8 cellular contexts compared by ENCODE assay signal in the genomic region with DNA sequence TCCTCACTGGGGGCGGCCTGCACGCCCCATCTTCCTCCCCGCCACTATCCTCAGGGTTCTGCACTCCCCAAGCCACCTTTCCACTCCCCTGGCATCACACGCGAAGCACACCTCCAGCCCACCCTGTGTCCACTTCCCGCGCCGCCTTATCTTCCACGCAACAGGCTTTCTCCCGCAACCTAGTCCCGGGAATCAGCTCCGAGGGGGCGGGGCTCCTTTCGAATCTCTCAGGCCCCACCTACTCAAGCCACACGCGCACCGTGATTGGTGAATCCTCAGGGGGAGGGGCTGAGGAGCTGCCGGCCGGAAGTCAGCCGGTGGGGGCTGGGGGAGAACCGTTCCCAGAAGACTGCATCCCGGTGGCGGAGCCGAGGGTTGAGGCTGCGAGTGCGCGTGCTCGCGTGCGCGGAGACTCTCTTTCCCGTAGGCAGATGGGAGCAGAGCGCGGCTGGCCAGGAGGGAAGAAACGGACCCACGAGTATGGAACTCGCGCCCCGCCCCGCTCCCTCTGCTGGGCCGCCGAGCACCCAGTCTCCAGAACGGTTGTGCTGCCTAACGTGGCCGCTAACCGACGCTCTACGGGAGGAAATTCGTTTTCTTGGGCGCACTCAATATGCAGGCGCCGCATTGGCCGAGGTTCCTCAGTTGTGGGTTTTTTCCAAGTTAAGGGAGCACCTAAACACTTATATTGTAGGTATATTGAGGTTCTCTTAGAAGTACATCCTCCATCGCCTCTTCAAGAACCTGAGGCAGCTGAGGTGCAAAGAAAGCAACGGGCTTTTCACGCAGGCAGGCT. TPM values are rescaled to one million over a fixed set of nuclear protein-coding genes. Genes with fewer than 3 reads are reported as not detected.
DNase-seq lines count a peak whose midpoint lies in the region; ATAC-seq, FAIRE-seq and TF ChIP-seq lines count a peak whose summit lies in the region.

PSRC1 (minus strand) TSS at position 194 of the 796 bp plus-strand sequence.

- FAIRE-seq in urothelium cell line (lab: Jason Lieb, UNC) = peak; percentile 75

- no peaks in the 10 kb centered on the region for H3K36me3 ChIP-seq in left ventricle myocardium inferior
- no peaks in the 10 kb centered on the region for H3K36me3 ChIP-seq in prostate gland

- in situ Hi-C loops in GM13976 (cut with MboI; ENCODE audit: low sequenced_read_pairs, unreplicated experiment) = loop anchor here (10.0 kb wide), 1 partner anchor 252 kb away; the partner anchor contains the start of gene GPR61

- peak; percentile 71 for TF ChIP-seq POLR2A in prostate gland (IDR thresholded peaks at IDR 0.05)

- H3K9me3 ChIP-seq in left ventricle myocardium inferior (replicated peaks) = no peaks in the 10 kb centered on the region
- no peaks in the 10 kb centered on the region for H3K9me3 ChIP-seq in prostate gland

- H3K4me1 ChIP-seq in left ventricle myocardium inferior = peaks cover 29% of the 10 kb centered on the region
- peaks cover 4% of the 10 kb centered on the region for H3K4me1 ChIP-seq in prostate gland (replicated peaks)

- DNase-seq in GM13976 (ENCODE audit: low spot score) = peak; percentile 98
- DNase-seq in NCI-H146 treated with DMSO at 0.1 percent for 48 hours (lab: John Stamatoyannopoulos, UW; ENCODE audit: unreplicated experiment) = peak; percentile 87
- peak in 55 of 56 donors; percentile 75 to 99 (median 97) for DNase-seq in amygdala (lab: John Stamatoyannopoulos, UW)
- DNase-seq in left ventricle myocardium inferior = peak; percentile 95
- DNase-seq in prostate gland (ENCODE audit: low spot score) = peak; percentile 98
- DNase-seq in urothelium cell line (ENCODE audit: low spot score) = peak; percentile 99

- H3K27me3 ChIP-seq in left ventricle myocardium inferior (ENCODE audit: low read depth) (no peaks in the 10 kb centered on the region), prostate gland (replicated peaks; ENCODE audit: insufficient read depth) (no peaks in the 10 kb centered on the region)

- peak within 1 kb of the TSS; percentile 75 for H3K4me3 ChIP-seq in left ventricle myocardium inferior
- peak within 1 kb of the TSS; percentile 44 to 48 for H3K4me3 ChIP-seq in prostate gland

- peak; percentile 94 for ATAC-seq in HG02870 (IDR thresholded peaks at IDR 0.05; ENCODE audit: unreplicated experiment)

- intact Hi-C loops in T-helper 1 cell treated with Interleukin-12 subunit alpha and Interleukin-12 subunit beta and Interleukin-4 antibody, amounts not matched to agents 30 ng/mL and 1 ng/mL, for 36 hours (cut with micrococcal nuclease) = loop anchor here (1.0 to 10.0 kb wide), 13 partner anchors 20 to 1055 kb away; partner anchors contain the start of genes ATXN7L2, CELSR2, CYB561D1 and GNAI3
- intact Hi-C loops in left ventricle myocardium inferior (cut with micrococcal nuclease) (loop anchor here (5.0 kb wide), 1 partner anchor 114 kb away; the partner anchor contains the start of gene SORT1), prostate gland (cut with DNase I) (loop anchor here (2.0 kb wide), 1 partner anchor 116 kb away; no protein-coding TSS in a partner anchor)

- H3K27ac ChIP-seq in left ventricle myocardium inferior (replicated peaks) = peak within 1 kb of the TSS; percentile 90
- H3K27ac ChIP-seq in prostate gland = peak within 1 kb of the TSS; percentile 85 to 87

- TF ChIP-seq CTCF in GM13976 (IDR thresholded peaks at IDR 0.05; ENCODE audit: borderline replicate concordance, control extremely low read depth, extremely low read depth, insufficient read depth, missing control alignments) = peak; percentile 11
- peak; percentile 71 for TF ChIP-seq CTCF in left ventricle myocardium inferior (IDR thresholded peaks at IDR 0.05; ENCODE audit: borderline replicate concordance)
- TF ChIP-seq CTCF in prostate gland (IDR thresholded peaks at IDR 0.05) = peak in 3 of 4 experiments; percentile 31 to 68 (median 65)

- WGBS in prostate gland = under 1% methylated on average over 56 of the region's 56 CpGs

RNA-seq across cellular contexts. Expression of gene PSRC1, which starts in this region (rescaled TPM):
- total RNA-seq in T-helper 1 cell treated with Interleukin-12 subunit alpha and Interleukin-12 subunit beta and Interleukin-4 antibody, amounts not matched to agents 30 ng/mL and 1 ng/mL, for 36 hours = 13.3 and 13.9 TPM in 2 replicates
- total RNA-seq in left ventricle myocardium inferior (0.80 TPM), prostate gland (10 to 100 TPM in 1 of 2 donors, 1 to 10 TPM in 1; 9.1 to 40.0 TPM)

Comparison
In these comparisons a context has a peak if more than half of its experiments do, and no peak if none do; other contexts are left out.
1. Peak in every context shown above with its lines: DNase-seq, ATAC-seq, H3K4me3 ChIP-seq and H3K27ac ChIP-seq.
2. Peak in DNase-seq, H3K4me3 ChIP-seq and H3K27ac ChIP-seq in left ventricle myocardium inferior; RNA of the gene not detected or under 1 TPM.
3. CTCF ChIP-seq: peak in every context shown above with its lines; median percentile 71 in left ventricle myocardium inferior; 65 in prostate gland; 11 in GM13976.